ENCODE assay signal across 19 cellular contexts in genomic region chr6:166592818-166593217, GRCh38. TPM values are rescaled to one million over a fixed set of nuclear protein-coding genes. Genes with fewer than 3 reads are reported as not detected.
DNase-seq lines count a peak whose midpoint lies in the region; ATAC-seq and TF ChIP-seq lines count a peak whose summit lies in the region.
"Had no signal": no experiment of that assay in that cellular context is flagged by ENCODE, and none has a peak within 500 bp of the region (broad histone marks: within the 10 kb centered on the region; RNA-seq: fewer than 3 reads in every experiment).

No MANE protein-coding gene starts in this region.

- H4K20me1 ChIP-seq in Karpas-422 (ENCODE audit: insufficient read depth, low read depth, low read length): no peaks in the 10 kb centered on the region
- no peaks in the 10 kb centered on the region for H4K20me1 ChIP-seq in SK-N-SH (ENCODE audit: insufficient read depth)
- peaks cover 6% of the 10 kb centered on the region for H4K20me1 ChIP-seq in osteoblast (ENCODE audit: insufficient read depth, low read length)
- peaks cover 38% of the 10 kb centered on the region for H4K20me1 ChIP-seq in GM23338 (replicated peaks; ENCODE audit: insufficient read depth)

- H3K27ac ChIP-seq in Karpas-422 (ENCODE audit: low read length) (peak overlapping the region; percentile 20), SK-N-SH (ENCODE audit: low read depth in 2 of 2, low read length in 1 of 2) (peak overlapping the region in 1 of 2 experiments; percentile 100; a peak in 2 of 4 replicates), endodermal cell (ENCODE audit: low read depth, low read length) (no peak overlapping the region), osteoblast (ENCODE audit: low read depth, low read length) (peak overlapping the region; percentile 80), GM23338 (ENCODE audit: low read depth) (no peak overlapping the region), adrenal gland (no peak overlapping the region)
- H3K27ac ChIP-seq: SK-N-MC had no signal

- H3K79me2 ChIP-seq in Karpas-422 (ENCODE audit: low read length): no peaks in the 10 kb centered on the region
- peaks cover 81% of the 10 kb centered on the region for H3K79me2 ChIP-seq in SK-N-SH (ENCODE audit: insufficient read depth)
- peaks cover 73% of the 10 kb centered on the region for H3K79me2 ChIP-seq in osteoblast (ENCODE audit: insufficient read depth, low read length)
- H3K79me2 ChIP-seq in GM23338 (replicated peaks; ENCODE audit: insufficient read depth): peaks cover 78% of the 10 kb centered on the region

- H3K4me3 ChIP-seq in Karpas-422 (ENCODE audit: low read length): no peak overlapping the region
- H3K4me3 ChIP-seq in SK-N-SH (ENCODE audit: low read depth in 2 of 2, low read length in 1 of 2): no peak overlapping the region
- H3K4me3 ChIP-seq in endodermal cell (ENCODE audit: low read length): no peak overlapping the region
- H3K4me3 ChIP-seq in osteoblast (ENCODE audit: insufficient read depth, low read length): no peak overlapping the region
- no peak overlapping the region for H3K4me3 ChIP-seq in GM23338
- H3K4me3 ChIP-seq in adrenal gland: no peak overlapping the region
- H3K4me3 ChIP-seq: lung, SK-N-MC had no signal

- H3K9me2 ChIP-seq in Karpas-422 (replicated peaks; ENCODE audit: insufficient read depth, low read length) (no peaks in the 10 kb centered on the region), SK-N-SH (no peaks in the 10 kb centered on the region), GM23338 (ENCODE audit: insufficient read depth) (no peaks in the 10 kb centered on the region)

- no peak for ATAC-seq in GM23338
- ATAC-seq: stimulated activated memory B cell treated with anti-CD40 and anti-IgM and Interleukin-4, amounts not matched to agents 10 μg/mL and 1 μg/mL and 100 μg/mL, for 72 hours had no signal

- H3K4me3 Mint-ChIP-seq in endodermal cell (no peak overlapping the region), GM23338 (no peak overlapping the region)
- H3K4me3 Mint-ChIP-seq: activated CD4-positive, alpha-beta T cell treated with anti-CD3 and anti-CD28 coated beads, Interleukin-2, amount 10 ng/mL, durations not matched to agents 7 days and 5 days; activated naive CD4-positive, alpha-beta T cell treated with anti-CD3 and anti-CD28 coated beads for 36 hours; dendritic cell treated with granulocyte-macrophage colony-stimulating factor and Interleukin-4, amounts not matched to agents 40 ng/mL and 50 ng/mL, for 4 days; immature natural killer cell; natural killer cell; stimulated activated memory B cell treated with anti-CD40 and anti-IgM and Interleukin-4, amounts not matched to agents 10 μg/mL and 1 μg/mL and 100 μg/mL, for 72 hours had no signal

- no peak for TF ChIP-seq RAD21 in SK-N-SH (IDR thresholded peaks at IDR 0.05; ENCODE audit: low read length)

- POLR2A ChIA-PET in SK-N-SH (lab: Yijun Ruan, JAX): no interaction called here

- H3K36me3 Mint-ChIP-seq in endodermal cell (ENCODE audit: low read depth): no peaks in the 10 kb centered on the region
- H3K36me3 Mint-ChIP-seq in GM23338 (ENCODE audit: low read depth): peaks cover 3% of the 10 kb centered on the region; the same call in 2 of the 3 replicates
- H3K36me3 Mint-ChIP-seq: natural killer cell had no signal

- H3K4me2 ChIP-seq in Karpas-422 (ENCODE audit: low read depth, low read length, poor library complexity, severe bottlenecking) (no peak overlapping the region), SK-N-SH (no peak overlapping the region), osteoblast (ENCODE audit: insufficient read depth, low read length) (peak overlapping the region; percentile 7), GM23338 (no peak overlapping the region)

- TF ChIP-seq CTCF in SK-N-SH (IDR thresholded peaks at IDR 0.05) (no peak), endodermal cell (conservative IDR thresholded peaks at IDR 0.05) (no peak), osteoblast (IDR thresholded peaks at IDR 0.05; ENCODE audit: extremely low read depth, low read depth, low read length) (no peak), GM23338 (conservative IDR thresholded peaks at IDR 0.05; ENCODE audit: low read depth in 2 of 2) (no peak), adrenal gland (IDR thresholded peaks at IDR 0.05) (no peak)

- CTCF ChIA-PET in SK-N-SH (lab: Yijun Ruan, JAX): interaction anchor here (1.0 to 1.6 kb wide), 2 partner anchors 20 to 317 kb away, joined by 3 to 4 read pairs; no protein-coding TSS in a partner anchor

- H3K9ac ChIP-seq in Karpas-422 (ENCODE audit: low read length): no peak overlapping the region
- H3K9ac ChIP-seq in SK-N-SH: peak overlapping the region; percentile 26; the same call in 1 of the 2 replicates
- H3K9ac ChIP-seq in endodermal cell (ENCODE audit: extremely low read depth, low read length, poor library complexity, severe bottlenecking): no peak overlapping the region

- no peak for DNase-seq in Karpas-422
- DNase-seq in SK-N-SH: no peak
- DNase-seq in endodermal cell: peak; percentile 21
- peak; percentile 81 for DNase-seq in osteoblast (ENCODE audit: insufficient read length, low spot score, missing footprints)
- no peak for DNase-seq in GM23338 (ENCODE audit: low spot score)
- DNase-seq in H4 (ENCODE audit: low spot score): no peak
- DNase-seq in adrenal gland: no peak
- DNase-seq: activated CD4-positive, alpha-beta T cell treated with anti-CD3 and anti-CD28 coated beads, Interleukin-2, amount 10 ng/mL, durations not matched to agents 7 days and 5 days; activated naive CD4-positive, alpha-beta T cell treated with anti-CD3 and anti-CD28 coated beads for 36 hours; activated T-cell treated with anti-CD3 and anti-CD28 coated beads for 4 hours; Calu3; immature natural killer cell; Kasumi-1; natural killer cell had no signal

- H3K9me3 ChIP-seq in Karpas-422 (ENCODE audit: low read length) (no peaks in the 10 kb centered on the region), SK-N-SH (no peaks in the 10 kb centered on the region), endodermal cell (ENCODE audit: control insufficient read depth, low read length) (no peaks in the 10 kb centered on the region), osteoblast (ENCODE audit: low read depth, low read length) (no peaks in the 10 kb centered on the region), adrenal gland (replicated peaks in 1 of 3) (peaks cover 0 to 5% (median 0%) of the 10 kb centered on the region in 3 donors)

- H3K4me1 Mint-ChIP-seq in endodermal cell: peaks cover 3% of the 10 kb centered on the region
- H3K4me1 Mint-ChIP-seq in GM23338: peaks cover 48% of the 10 kb centered on the region

- TF ChIP-seq EP300 in SK-N-SH (IDR thresholded peaks at IDR 0.05; ENCODE audit: borderline replicate concordance in 1 of 2, low read depth in 1 of 2, low read length in 1 of 2): no peak

- H3K27ac Mint-ChIP-seq in endodermal cell (no peak overlapping the region), GM23338 (no peak overlapping the region)
- H3K27ac Mint-ChIP-seq: activated CD4-positive, alpha-beta T cell treated with anti-CD3 and anti-CD28 coated beads, Interleukin-2, amount 10 ng/mL, durations not matched to agents 7 days and 5 days; activated naive CD4-positive, alpha-beta T cell treated with anti-CD3 and anti-CD28 coated beads for 36 hours; dendritic cell treated with granulocyte-macrophage colony-stimulating factor and Interleukin-4, amounts not matched to agents 40 ng/mL and 50 ng/mL, for 4 days; immature natural killer cell; natural killer cell; progenitor cell of endocrine pancreas; stimulated activated memory B cell treated with anti-CD40 and anti-IgM and Interleukin-4, amounts not matched to agents 10 μg/mL and 1 μg/mL and 100 μg/mL, for 72 hours had no signal

- H3K9me3 Mint-ChIP-seq in endodermal cell (no peaks in the 10 kb centered on the region), GM23338 (no peaks in the 10 kb centered on the region; the same call in 2 of the 3 replicates)
- H3K9me3 Mint-ChIP-seq: activated CD4-positive, alpha-beta T cell treated with anti-CD3 and anti-CD28 coated beads, Interleukin-2, amount 10 ng/mL, durations not matched to agents 7 days and 5 days; activated naive CD4-positive, alpha-beta T cell treated with anti-CD3 and anti-CD28 coated beads for 36 hours; dendritic cell treated with granulocyte-macrophage colony-stimulating factor and Interleukin-4, amounts not matched to agents 40 ng/mL and 50 ng/mL, for 4 days; immature natural killer cell; natural killer cell had no signal

- H3K36me3 ChIP-seq in Karpas-422 (ENCODE audit: insufficient read depth, low read length) (no peaks in the 10 kb centered on the region), SK-N-SH (replicated peaks in 1 of 2; ENCODE audit: control insufficient read depth in 1 of 2, insufficient read depth in 2 of 2, low read length in 1 of 2) (peaks cover 0 to 3% of the 10 kb centered on the region in 2 experiments), endodermal cell (ENCODE audit: control insufficient read depth, insufficient read depth, low read length) (no peaks in the 10 kb centered on the region), osteoblast (ENCODE audit: insufficient read depth, low read length) (no peaks in the 10 kb centered on the region), GM23338 (ENCODE audit: insufficient read depth) (no peaks in the 10 kb centered on the region), adrenal gland (replicated peaks in 1 of 2) (no peaks in the 10 kb centered on the region)

- no peak overlapping the region for H2AFZ ChIP-seq in Karpas-422 (ENCODE audit: low read length)
- H2AFZ ChIP-seq in SK-N-SH (ENCODE audit: low read depth): no peak overlapping the region
- H2AFZ ChIP-seq in osteoblast (ENCODE audit: low read length): no peak overlapping the region
- H2AFZ ChIP-seq in GM23338: no peak overlapping the region

- intact Hi-C loops in adrenal gland (cut with DNase I): no loop called here

- H3K27me3 ChIP-seq in Karpas-422 (ENCODE audit: low read length): no peaks in the 10 kb centered on the region
- H3K27me3 ChIP-seq in SK-N-SH (ENCODE audit: insufficient read depth): no peaks in the 10 kb centered on the region
- H3K27me3 ChIP-seq in endodermal cell (ENCODE audit: control insufficient read depth, insufficient read depth, low read length, poor library complexity, severe bottlenecking): no peaks in the 10 kb centered on the region
- no peaks in the 10 kb centered on the region for H3K27me3 ChIP-seq in osteoblast (ENCODE audit: insufficient read depth, low read length)
- H3K27me3 ChIP-seq in GM23338 (ENCODE audit: insufficient read depth): no peaks in the 10 kb centered on the region
- H3K27me3 ChIP-seq in adrenal gland: no peaks in the 10 kb centered on the region

- H3F3A ChIP-seq in SK-N-SH (replicated peaks; ENCODE audit: insufficient read depth) (peaks cover 31% of the 10 kb centered on the region), GM23338 (replicated peaks; ENCODE audit: low read depth) (no peaks in the 10 kb centered on the region)

- WGBS in SK-N-SH (ENCODE audit: low lambda C conversion rate): 74% methylated on average over 9 of the region's 9 CpGs
- 90 to 91% methylated on average over 4 to 8 of the region's 9 CpGs for WGBS in endodermal cell (ENCODE audit: insufficient coverage in 1 of 2, insufficient read length in 1 of 2), 2 experiments
- 89 to 93% (median 92%) methylated on average over 9 of the region's 9 CpGs for WGBS in adrenal gland, 4 donors

- H3K4me1 ChIP-seq in Karpas-422 (ENCODE audit: low read length) (peaks cover 77% of the 10 kb centered on the region), SK-N-SH (ENCODE audit: control insufficient read depth in 1 of 2, insufficient read depth in 2 of 2, low read depth in 1 of 2, low read length in 1 of 2) (peaks cover 55 to 67% of the 10 kb centered on the region in 2 experiments), endodermal cell (ENCODE audit: control insufficient read depth, insufficient read depth, low read length) (no peaks in the 10 kb centered on the region), osteoblast (ENCODE audit: insufficient read depth, low read length) (peaks cover 64% of the 10 kb centered on the region), GM23338 (ENCODE audit: insufficient read depth) (peaks cover 22% of the 10 kb centered on the region), adrenal gland (replicated peaks in 1 of 2) (peaks cover 0 to 13% of the 10 kb centered on the region in 2 donors)

- H3K27me3 Mint-ChIP-seq in endodermal cell (ENCODE audit: insufficient read depth) (no peaks in the 10 kb centered on the region), GM23338 (ENCODE audit: insufficient read depth, low read depth, poor library complexity) (peaks cover 10% of the 10 kb centered on the region)
- H3K27me3 Mint-ChIP-seq: activated CD4-positive, alpha-beta T cell treated with anti-CD3 and anti-CD28 coated beads, Interleukin-2, amount 10 ng/mL, durations not matched to agents 7 days and 5 days; progenitor cell of endocrine pancreas had no signal

- TF ChIP-seq POLR2A in adrenal gland (IDR thresholded peaks at IDR 0.05): no peak

RNA-seq across cellular contexts. Expression of gene RAMACL, which starts 6.3 kb away (rescaled TPM):
- total RNA-seq in Karpas-422 (2014; rRNA removed; shearing (Covaris generic); ENCODE audit: low replicate concordance): 1.7 and 3.6 TPM in 2 replicates
- polyA plus RNA-seq in SK-N-SH (2012; rRNA removed) (0.10 and 0.39 TPM in 2 replicates), GM23338 (2016; fragmentation: Nextera tagmentation; extraction: Ambion mirVana) (0.61 and 0.68 TPM in 2 replicates), adrenal gland (under 1 TPM; 0.20 to 0.24 (median 0.22) TPM)
- 0.46 and 0.81 TPM in 2 replicates for polyA plus RNA-seq in SK-N-SH (2012; cell fraction: cytosol; rRNA removed)
- polyA plus RNA-seq in SK-N-SH (2012; cell fraction: nucleus; rRNA removed): 0.95 and 1.4 TPM in 2 replicates
- total RNA-seq in endodermal cell (1 to 10 TPM in 1 of 2 donors, under 1 TPM in 1; 0.80 to 2.5 TPM), osteoblast (3.3 and 4.1 TPM in 2 replicates), adrenal gland (1 to 10 TPM in 4 of 8 donors, under 1 TPM in 4; 0.14 to 4.2 (median 0.80) TPM)
- polyA plus RNA-seq in endodermal cell (2013, experiment 1 of 2): 0.11 TPM
- polyA plus RNA-seq in endodermal cell (2013, experiment 2 of 2): 0.33 TPM
- 4.0 and 4.2 TPM in 2 replicates for total RNA-seq in GM23338 (2014; rRNA removed; shearing (Covaris generic))
- total RNA-seq in H4 (2014; rRNA removed; shearing (Covaris generic)): 0.04 and 0.08 TPM in 2 replicates

RNA-seq across cellular contexts. Expression of gene RPS6KA2, which starts 34.2 kb away (rescaled TPM):
- 7.2 and 8.8 TPM in 2 replicates for total RNA-seq in Karpas-422 (2014; rRNA removed; shearing (Covaris generic); ENCODE audit: low replicate concordance)
- 59.5 and 60.3 TPM in 2 replicates for polyA plus RNA-seq in SK-N-SH (2012; rRNA removed)
- 51.5 and 62.1 TPM in 2 replicates for polyA plus RNA-seq in SK-N-SH (2012; cell fraction: cytosol; rRNA removed)
- 47.9 and 50.9 TPM in 2 replicates for polyA plus RNA-seq in SK-N-SH (2012; cell fraction: nucleus; rRNA removed)
- total RNA-seq in endodermal cell: 10 to 100 TPM; 17.9 to 23.9 TPM
- 16.7 TPM for polyA plus RNA-seq in endodermal cell (2013, experiment 1 of 2)
- 16.3 TPM for polyA plus RNA-seq in endodermal cell (2013, experiment 2 of 2)
- total RNA-seq in osteoblast: 112 and 113 TPM in 2 replicates
- 25.3 and 25.6 TPM in 2 replicates for total RNA-seq in GM23338 (2014; rRNA removed; shearing (Covaris generic))
- polyA plus RNA-seq in GM23338 (2016; fragmentation: Nextera tagmentation; extraction: Ambion mirVana): 9.4 and 12.5 TPM in 2 replicates
- total RNA-seq in H4 (2014; rRNA removed; shearing (Covaris generic)): 2.1 and 4.6 TPM in 2 replicates
- total RNA-seq in adrenal gland: 10 to 100 TPM; 18.9 to 40.4 (median 28.1) TPM
- 10 to 100 TPM in 2 of 3 donors, 1 to 10 TPM in 1; 7.0 to 28.5 (median 10.2) TPM for polyA plus RNA-seq in adrenal gland

Comparison
In these comparisons a context has a peak if more than half of its experiments do, and no peak if none do; other contexts are left out.
1. DNase-seq: peak in endodermal cell (single experiment) and osteoblast (single experiment); none in Karpas-422 (single experiment), SK-N-SH (single experiment), GM23338 (single experiment), H4 (single experiment) and adrenal gland (0 of 7).
2. H3K27ac ChIP-seq: peak in Karpas-422 (single experiment) and osteoblast (single experiment); none in endodermal cell (single experiment), GM23338 (single experiment) and adrenal gland (0 of 5).